ENCODE assay signal across 36 cellular contexts in genomic region chr6:113170454-113170853, GRCh38.
"Had no signal": no experiment of that assay in that cellular context is flagged by ENCODE, and none has a peak within 500 bp of the region (broad histone marks: within the 10 kb centered on the region; RNA-seq: fewer than 3 reads in every experiment).

No MANE protein-coding gene starts in this region.

- H3K27me3 Mint-ChIP-seq: activated naive CD4-positive, alpha-beta T cell treated with anti-CD3 and anti-CD28 coated beads, Interleukin-2, amount 10 ng/mL, durations not matched to agents 7 days and 5 days; activated naive CD4-positive, alpha-beta T cell treated with anti-CD3 and anti-CD28 coated beads, Interleukin-2, amount 50 U/mL, for 24 hours; activated naive CD8-positive, alpha-beta T cell; activated naive CD8-positive, alpha-beta T cell treated with anti-CD3 and anti-CD28 coated beads for 36 hours; activated naive CD8-positive, alpha-beta T cell treated with anti-CD3 and anti-CD28 coated beads, Interleukin-2, amount 10 ng/mL, durations not matched to agents 7 days and 5 days; activated naive CD8-positive, alpha-beta T cell treated with anti-CD3 and anti-CD28 coated beads, Interleukin-2, amount 50 U/mL, for 24 hours; activated T-helper 17 cell treated with anti-CD3 and anti-CD28 coated beads, Interleukin-2, amount 50 U/mL, for 72 hours; central memory CD8-positive, alpha-beta T cell had no signal

- H3K4me1 ChIP-seq: breast epithelium had no signal

- H3K36me3 ChIP-seq: adrenal gland, ascending aorta, brain microvascular endothelial cell, breast epithelium, cardiac muscle cell had no signal

- H3K27ac ChIP-seq: adrenal gland, ascending aorta, body of pancreas, brain microvascular endothelial cell, breast epithelium, cardiac muscle cell had no signal

- H3K36me3 Mint-ChIP-seq: activated naive CD4-positive, alpha-beta T cell treated with anti-CD3 and anti-CD28 coated beads, Interleukin-2, amount 10 ng/mL, durations not matched to agents 7 days and 5 days; activated naive CD4-positive, alpha-beta T cell treated with anti-CD3 and anti-CD28 coated beads, Interleukin-2, amount 50 U/mL, for 24 hours; activated naive CD4-positive, alpha-beta T cell treated with anti-CD3 and anti-CD28 coated beads, Interleukin-2, amount 50 U/mL, for 72 hours; activated naive CD8-positive, alpha-beta T cell; activated naive CD8-positive, alpha-beta T cell treated with anti-CD3 and anti-CD28 coated beads for 36 hours; activated naive CD8-positive, alpha-beta T cell treated with anti-CD3 and anti-CD28 coated beads, Interleukin-2, amount 10 ng/mL, durations not matched to agents 7 days and 5 days had no signal

- ATAC-seq: activated naive CD4-positive, alpha-beta T cell treated with anti-CD3 and anti-CD28 coated beads, Interleukin-2, amount 50 U/mL, for 72 hours; activated naive CD8-positive, alpha-beta T cell treated with anti-CD3 and anti-CD28 coated beads, Interleukin-2, amount 50 U/mL, for 24 hours; activated T-cell treated with anti-CD3 and anti-CD28 coated beads, Interleukin-2, amount 50 U/mL, for 4 hours; activated T-cell treated with anti-CD3 and anti-CD28 coated beads, Interleukin-2, amount 50 U/mL, for 72 hours; activated T-helper 17 cell treated with anti-CD3 and anti-CD28 coated beads, Interleukin-2, amount 50 U/mL, for 72 hours; body of pancreas had no signal

- H3K27ac Mint-ChIP-seq: activated naive CD4-positive, alpha-beta T cell treated with anti-CD3 and anti-CD28 coated beads for 36 hours; activated naive CD4-positive, alpha-beta T cell treated with anti-CD3 and anti-CD28 coated beads, Interleukin-2, amount 10 ng/mL, durations not matched to agents 7 days and 5 days; activated naive CD4-positive, alpha-beta T cell treated with anti-CD3 and anti-CD28 coated beads, Interleukin-2, amount 50 U/mL, for 24 hours; activated naive CD4-positive, alpha-beta T cell treated with anti-CD3 and anti-CD28 coated beads, Interleukin-2, amount 50 U/mL, for 72 hours; activated naive CD8-positive, alpha-beta T cell; activated naive CD8-positive, alpha-beta T cell treated with anti-CD3 and anti-CD28 coated beads for 36 hours; activated naive CD8-positive, alpha-beta T cell treated with anti-CD3 and anti-CD28 coated beads, Interleukin-2, amount 10 ng/mL, durations not matched to agents 7 days and 5 days; activated naive CD8-positive, alpha-beta T cell treated with anti-CD3 and anti-CD28 coated beads, Interleukin-2, amount 50 U/mL, for 24 hours; activated T-cell treated with anti-CD3 and anti-CD28 coated beads, Interleukin-2, amount 50 U/mL, for 72 hours; activated T-helper 1 cell treated with anti-CD3 and anti-CD28 coated beads, Interleukin-12 subunit alpha, Interleukin-12 subunit beta, Interleukin-2, Interleukin-4 antibody, amounts not matched to agents 30 ng/mL and 10 ng/mL and 1 ng/mL, durations not matched to agents 14 hours and 24 hours and 36 hours; activated T-helper 17 cell treated with anti-CD3 and anti-CD28 coated beads, Interleukin-2, amount 50 U/mL, for 72 hours; activated T-helper 2 cell treated with anti-CD3 and anti-CD28 coated beads, Interferon-gamma antibody, Interleukin-2, Interleukin-4, amounts not matched to agents 10 μg/mL and 5 μg/mL and 100 μg/mL, durations not matched to agents 14 hours and 24 hours and 36 hours; brain had no signal

- H3K4me3 ChIP-seq: adrenal gland, ascending aorta, body of pancreas, breast epithelium, cardiac muscle cell had no signal

- DNase-seq: activated effector memory CD4-positive, alpha-beta T cell treated with anti-CD3 and anti-CD28 coated beads, Interleukin-2, amount 50 U/mL, for 16 hours; activated effector memory CD4-positive, alpha-beta T cell treated with Interleukin-2 at 50 U/mL for 16 hours; activated gamma-delta T cell; activated gamma-delta T cell treated with Interleukin-2 at 50 U/mL for 16 hours; activated naive CD4-positive, alpha-beta T cell; activated naive CD4-positive, alpha-beta T cell treated with anti-CD3 and anti-CD28 coated beads for 36 hours; activated naive CD4-positive, alpha-beta T cell treated with anti-CD3 and anti-CD28 coated beads, Interleukin-2, amount 10 ng/mL, durations not matched to agents 7 days and 5 days; activated naive CD4-positive, alpha-beta T cell treated with anti-CD3 and anti-CD28 coated beads, Interleukin-2, amount 50 U/mL, for 16 hours; activated naive CD4-positive, alpha-beta T cell treated with Interleukin-2 at 50 U/mL for 16 hours; activated naive CD8-positive, alpha-beta T cell treated with anti-CD3 and anti-CD28 coated beads for 36 hours; activated naive CD8-positive, alpha-beta T cell treated with anti-CD3 and anti-CD28 coated beads, Interleukin-2, amount 10 ng/mL, durations not matched to agents 7 days and 5 days; activated naive CD8-positive, alpha-beta T cell treated with anti-CD3 and anti-CD28 coated beads, Interleukin-2, amount 50 U/mL, for 24 hours; activated T-cell treated with anti-CD3 and anti-CD28 coated beads, Interleukin-2, amount 50 U/mL, for 4 hours; activated T-cell treated with anti-CD3 and anti-CD28 coated beads, Interleukin-2, amount 50 U/mL, for 48 hours; activated T-cell treated with anti-CD3 and anti-CD28 coated beads, Interleukin-2, amount 50 U/mL, for 72 hours; adrenal gland; amniotic stem cell; amygdala; anterior cingulate cortex; aorta; body of pancreas; brain microvascular endothelial cell; caudate nucleus; central memory CD4-positive, alpha-beta T cell; cerebellar nuclear complex had no signal

- H3K27me3 ChIP-seq: adrenal gland, ascending aorta, body of pancreas, brain microvascular endothelial cell, breast epithelium, cardiac muscle cell had no signal

- H3K9me3 Mint-ChIP-seq: activated naive CD4-positive, alpha-beta T cell treated with anti-CD3 and anti-CD28 coated beads, Interleukin-2, amount 10 ng/mL, durations not matched to agents 7 days and 5 days; activated naive CD4-positive, alpha-beta T cell treated with anti-CD3 and anti-CD28 coated beads, Interleukin-2, amount 50 U/mL, for 24 hours; activated naive CD8-positive, alpha-beta T cell treated with anti-CD3 and anti-CD28 coated beads for 36 hours; activated naive CD8-positive, alpha-beta T cell treated with anti-CD3 and anti-CD28 coated beads, Interleukin-2, amount 10 ng/mL, durations not matched to agents 7 days and 5 days; activated T-helper 1 cell treated with anti-CD3 and anti-CD28 coated beads, Interleukin-12 subunit alpha, Interleukin-12 subunit beta, Interleukin-2, Interleukin-4 antibody, amounts not matched to agents 30 ng/mL and 10 ng/mL and 1 ng/mL, durations not matched to agents 14 hours and 24 hours and 36 hours; activated T-helper 17 cell treated with anti-CD3 and anti-CD28 coated beads, Interleukin-2, amount 50 U/mL, for 72 hours had no signal

- H3K4me3 Mint-ChIP-seq: activated naive CD4-positive, alpha-beta T cell treated with anti-CD3 and anti-CD28 coated beads for 36 hours; activated naive CD4-positive, alpha-beta T cell treated with anti-CD3 and anti-CD28 coated beads, Interleukin-2, amount 10 ng/mL, durations not matched to agents 7 days and 5 days; activated naive CD4-positive, alpha-beta T cell treated with anti-CD3 and anti-CD28 coated beads, Interleukin-2, amount 50 U/mL, for 24 hours; activated naive CD8-positive, alpha-beta T cell; activated naive CD8-positive, alpha-beta T cell treated with anti-CD3 and anti-CD28 coated beads for 36 hours; activated naive CD8-positive, alpha-beta T cell treated with anti-CD3 and anti-CD28 coated beads, Interleukin-2, amount 10 ng/mL, durations not matched to agents 7 days and 5 days; activated naive CD8-positive, alpha-beta T cell treated with anti-CD3 and anti-CD28 coated beads, Interleukin-2, amount 50 U/mL, for 24 hours; activated T-cell treated with anti-CD3 and anti-CD28 coated beads, Interleukin-2, amount 50 U/mL, for 4 hours; activated T-cell treated with anti-CD3 and anti-CD28 coated beads, Interleukin-2, amount 50 U/mL, for 72 hours; activated T-helper 1 cell treated with anti-CD3 and anti-CD28 coated beads, Interleukin-12 subunit alpha, Interleukin-12 subunit beta, Interleukin-2, Interleukin-4 antibody, amounts not matched to agents 30 ng/mL and 10 ng/mL and 1 ng/mL, durations not matched to agents 14 hours and 24 hours and 36 hours; activated T-helper 17 cell treated with anti-CD3 and anti-CD28 coated beads, Interleukin-2, amount 50 U/mL, for 72 hours; brain; central memory CD8-positive, alpha-beta T cell had no signal

- H3K9me3 ChIP-seq: adrenal gland, ascending aorta, body of pancreas, breast epithelium had no signal

- H3K4me1 Mint-ChIP-seq: activated naive CD4-positive, alpha-beta T cell treated with anti-CD3 and anti-CD28 coated beads, Interleukin-2, amount 10 ng/mL, durations not matched to agents 7 days and 5 days; activated naive CD4-positive, alpha-beta T cell treated with anti-CD3 and anti-CD28 coated beads, Interleukin-2, amount 50 U/mL, for 24 hours; activated naive CD8-positive, alpha-beta T cell treated with anti-CD3 and anti-CD28 coated beads for 36 hours; activated naive CD8-positive, alpha-beta T cell treated with anti-CD3 and anti-CD28 coated beads, Interleukin-2, amount 10 ng/mL, durations not matched to agents 7 days and 5 days; activated naive CD8-positive, alpha-beta T cell treated with anti-CD3 and anti-CD28 coated beads, Interleukin-2, amount 50 U/mL, for 24 hours; activated T-helper 17 cell treated with anti-CD3 and anti-CD28 coated beads, Interleukin-2, amount 50 U/mL, for 72 hours; central memory CD8-positive, alpha-beta T cell had no signal
